ENCODE assay signal across 1 cellular context in the genomic region with DNA sequence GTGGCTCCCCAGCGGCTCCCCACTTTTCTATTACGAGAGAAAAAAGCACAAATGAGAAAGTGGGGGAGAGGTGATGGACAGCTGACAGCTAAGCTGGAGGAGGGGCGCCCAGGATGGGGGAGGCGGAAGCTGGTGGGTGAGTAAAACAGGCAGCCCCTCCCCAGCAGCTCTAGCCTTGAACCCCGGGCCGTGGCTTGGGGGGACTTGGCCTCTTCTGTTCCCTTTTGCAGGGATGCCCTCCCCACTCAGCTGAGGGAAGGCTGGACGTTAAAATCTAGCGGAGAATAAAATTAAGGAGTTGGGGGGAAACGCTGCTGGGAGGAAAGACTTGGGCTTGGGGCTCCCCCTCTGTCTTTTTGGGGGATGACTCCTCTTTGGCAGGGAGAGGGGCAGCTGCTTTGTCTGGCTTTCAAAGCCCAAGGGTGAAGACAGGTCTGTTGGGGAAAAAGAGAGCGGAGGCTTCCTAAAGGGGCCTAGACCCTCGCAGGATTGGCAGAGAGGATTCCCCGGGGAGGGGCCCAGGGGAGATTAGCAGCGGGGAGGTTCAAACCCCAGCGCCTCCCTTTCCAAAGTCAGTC.
TF ChIP-seq lines count a peak whose summit lies in the region.

No MANE protein-coding gene starts in this region.

TF ChIP-seq in A549, 52 proteins besides CTCF, POLR2A, EP300 and RAD21:
- TF ChIP-seq KDM1A (IDR thresholded peaks at IDR 0.05; ENCODE audit: low read depth) (no peak), SMC3 (IDR thresholded peaks at IDR 0.05) (no peak), NPAS2 (CRISPR knock-in tag; IDR thresholded peaks at IDR 0.05; ENCODE audit: borderline replicate concordance) (no peak), CEBPB (IDR thresholded peaks at IDR 0.05) (no peak), NFE2L2 (conservative IDR thresholded peaks at IDR 0.05; ENCODE audit: low read length) (no peak), REST (IDR thresholded peaks at IDR 0.05) (no peak), HOXA7 (CRISPR knock-in tag; IDR thresholded peaks at IDR 0.05) (no peak), MAFK (IDR thresholded peaks at IDR 0.05; ENCODE audit: partially characterized antibody) (no peak), ZFP36 (IDR thresholded peaks at IDR 0.05; ENCODE audit: borderline replicate concordance, partially characterized antibody) (no peak), HOXB5 (CRISPR knock-in tag; IDR thresholded peaks at IDR 0.05) (no peak), CHD4 (IDR thresholded peaks at IDR 0.05; ENCODE audit: borderline replicate concordance) (no peak)
- TF ChIP-seq, protein P1, sequence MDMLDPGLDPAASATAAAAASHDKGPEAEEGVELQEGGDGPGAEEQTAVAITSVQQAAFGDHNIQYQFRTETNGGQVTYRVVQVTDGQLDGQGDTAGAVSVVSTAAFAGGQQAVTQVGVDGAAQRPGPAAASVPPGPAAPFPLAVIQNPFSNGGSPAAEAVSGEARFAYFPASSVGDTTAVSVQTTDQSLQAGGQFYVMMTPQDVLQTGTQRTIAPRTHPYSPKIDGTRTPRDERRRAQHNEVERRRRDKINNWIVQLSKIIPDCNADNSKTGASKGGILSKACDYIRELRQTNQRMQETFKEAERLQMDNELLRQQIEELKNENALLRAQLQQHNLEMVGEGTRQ (IDR thresholded peaks at IDR 0.05): no peak
- TF ChIP-seq, protein P2, sequence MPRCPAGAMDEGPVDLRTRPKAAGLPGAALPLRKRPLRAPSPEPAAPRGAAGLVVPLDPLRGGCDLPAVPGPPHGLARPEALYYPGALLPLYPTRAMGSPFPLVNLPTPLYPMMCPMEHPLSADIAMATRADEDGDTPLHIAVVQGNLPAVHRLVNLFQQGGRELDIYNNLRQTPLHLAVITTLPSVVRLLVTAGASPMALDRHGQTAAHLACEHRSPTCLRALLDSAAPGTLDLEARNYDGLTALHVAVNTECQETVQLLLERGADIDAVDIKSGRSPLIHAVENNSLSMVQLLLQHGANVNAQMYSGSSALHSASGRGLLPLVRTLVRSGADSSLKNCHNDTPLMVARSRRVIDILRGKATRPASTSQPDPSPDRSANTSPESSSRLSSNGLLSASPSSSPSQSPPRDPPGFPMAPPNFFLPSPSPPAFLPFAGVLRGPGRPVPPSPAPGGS (IDR thresholded peaks at IDR 0.05): no peak
TF ChIP-seq in A549: peak in this region for 0.
